Comparison of ENCODE assay signal across 3 cellular contexts in the genomic region with DNA sequence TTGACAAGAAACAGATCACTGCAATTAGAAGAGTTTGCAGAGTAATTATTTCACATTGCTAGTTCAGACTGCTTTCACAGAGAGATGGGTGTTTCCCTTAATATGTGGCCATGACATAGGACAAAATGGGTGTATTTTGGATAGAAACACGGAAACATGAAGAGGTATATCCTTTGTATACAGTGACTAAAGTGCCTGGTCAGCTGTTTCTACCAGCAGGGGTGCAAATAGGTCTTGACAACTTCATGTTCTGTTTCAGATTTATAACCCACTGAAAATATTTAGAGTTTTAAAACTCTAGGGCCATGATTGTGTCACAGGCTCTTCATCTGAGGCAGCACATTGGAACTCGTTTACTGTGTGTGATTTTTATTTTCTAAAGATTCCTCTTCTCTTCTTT.
TF ChIP-seq lines count a peak whose summit lies in the region.

No MANE protein-coding gene starts in this region.

TF ChIP-seq in A549, 52 proteins besides CTCF, POLR2A, EP300 and RAD21:
- TF ChIP-seq MAZ (IDR thresholded peaks at IDR 0.05; ENCODE audit: borderline replicate concordance, low read depth, low read length) (no peak), MAFK (IDR thresholded peaks at IDR 0.05; ENCODE audit: partially characterized antibody) (peak; percentile 81)

TF ChIP-seq in IMR-90, 13 proteins besides CTCF, POLR2A, EP300 and RAD21:
- TF ChIP-seq, protein P1, sequence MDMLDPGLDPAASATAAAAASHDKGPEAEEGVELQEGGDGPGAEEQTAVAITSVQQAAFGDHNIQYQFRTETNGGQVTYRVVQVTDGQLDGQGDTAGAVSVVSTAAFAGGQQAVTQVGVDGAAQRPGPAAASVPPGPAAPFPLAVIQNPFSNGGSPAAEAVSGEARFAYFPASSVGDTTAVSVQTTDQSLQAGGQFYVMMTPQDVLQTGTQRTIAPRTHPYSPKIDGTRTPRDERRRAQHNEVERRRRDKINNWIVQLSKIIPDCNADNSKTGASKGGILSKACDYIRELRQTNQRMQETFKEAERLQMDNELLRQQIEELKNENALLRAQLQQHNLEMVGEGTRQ (IDR thresholded peaks at IDR 0.05; ENCODE audit: low read depth, low read length) = no peak
- peak; percentile 92 for TF ChIP-seq MAFK (IDR thresholded peaks at IDR 0.05; ENCODE audit: low read depth, low read length)
- no peak for TF ChIP-seq FOS (IDR thresholded peaks at IDR 0.05; ENCODE audit: low read depth, low read length)

TF ChIP-seq in K562, 482 proteins besides CTCF, POLR2A, EP300 and RAD21:
- TF ChIP-seq FOXA1 (IDR thresholded peaks at IDR 0.05; ENCODE audit: borderline replicate concordance) = no peak
- peak; percentile 69 for TF ChIP-seq MAFG (tag; conservative IDR thresholded peaks at IDR 0.05)
- TF ChIP-seq ZNF316 (IDR thresholded peaks at IDR 0.05) = peak; percentile 74
- TF ChIP-seq ILF3 (IDR thresholded peaks at IDR 0.05; ENCODE audit: borderline replicate concordance) = no peak
- peak; percentile 65; the same call in 1 of the 2 replicates for TF ChIP-seq C11orf30 (IDR thresholded peaks at IDR 0.05; ENCODE audit: low read depth)
- peak; percentile 59 for TF ChIP-seq MAFK (IDR thresholded peaks at IDR 0.05; ENCODE audit: low read length)
- peak; percentile 59 for TF ChIP-seq MAFF (IDR thresholded peaks at IDR 0.05; ENCODE audit: low read length)
- no peak for TF ChIP-seq HEY1 (CRISPR knock-in tag; IDR thresholded peaks at IDR 0.05; ENCODE audit: borderline replicate concordance)
